Comparison of ENCODE assay signal across 9 cellular contexts in the genomic region with DNA sequence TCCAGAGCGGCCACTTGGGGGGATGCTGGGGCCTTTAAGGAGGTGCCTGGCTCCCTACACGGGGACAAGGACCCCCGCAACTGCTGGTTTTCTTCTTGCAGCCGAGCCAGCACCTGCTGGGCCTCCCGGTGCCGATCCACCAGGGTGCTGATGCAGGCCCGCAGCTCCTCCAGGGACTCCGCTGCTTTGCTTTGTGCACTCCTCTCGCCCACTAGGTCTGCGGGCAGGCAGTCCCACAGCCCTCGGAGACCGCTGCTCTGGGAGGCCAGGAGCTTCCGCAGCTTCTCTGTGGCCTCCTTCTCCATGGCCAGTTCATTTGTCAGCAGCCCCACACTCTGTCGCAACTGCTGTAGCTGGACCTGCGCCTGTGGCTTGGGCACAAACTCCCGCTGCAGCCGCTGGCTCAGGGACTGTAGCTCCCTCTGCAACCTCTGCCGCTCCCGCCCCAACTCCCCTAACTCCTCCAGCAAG. TPM values are rescaled to one million over a fixed set of nuclear protein-coding genes. Genes with fewer than 3 reads are reported as not detected.
DNase-seq lines count a peak whose midpoint lies in the region; ATAC-seq, FAIRE-seq and TF ChIP-seq lines count a peak whose summit lies in the region.
"Had no signal": no experiment of that assay in that cellular context is flagged by ENCODE, and none has a peak within 500 bp of the region (broad histone marks: within the 10 kb centered on the region; RNA-seq: fewer than 3 reads in every experiment).

No MANE protein-coding gene starts in this region.

- H3K9ac ChIP-seq in HUES48 (ENCODE audit: low read depth, low read length) (peak overlapping the region; percentile 53; the same call in 1 of the 2 replicates), K562 (ENCODE audit: insufficient read depth in 1 of 2, low read depth in 2 of 2, low read length in 2 of 2) (peak overlapping the region in 1 of 2 experiments; percentile 32; a peak in 1 of 4 replicates), smooth muscle cell (ENCODE audit: low read depth) (no peak overlapping the region)

- H3K9me3 ChIP-seq in HUES48 (ENCODE audit: control insufficient read depth, insufficient read depth, low read length): no peaks in the 10 kb centered on the region
- H3K9me3 ChIP-seq in K562 (replicated peaks; ENCODE audit: control insufficient read depth, insufficient read depth, low read depth, low read length): no peaks in the 10 kb centered on the region
- no peaks in the 10 kb centered on the region for H3K9me3 ChIP-seq in smooth muscle cell (replicated peaks; ENCODE audit: low read depth)

- H3K79me2 ChIP-seq in K562 (ENCODE audit: control insufficient read depth, insufficient read depth, low read length) (no peaks in the 10 kb centered on the region), smooth muscle cell (ENCODE audit: low read depth) (no peaks in the 10 kb centered on the region)

- in situ Hi-C loops in K562 (cut with MboI): no loop called here

- H3K4me2 ChIP-seq in K562 (ENCODE audit: insufficient read depth, low read length) (no peak overlapping the region), smooth muscle cell (peak overlapping the region; percentile 85)

- H3K36me3 ChIP-seq in HUES48 (ENCODE audit: control insufficient read depth, insufficient read depth, low read length) (no peaks in the 10 kb centered on the region), K562 (ENCODE audit: control insufficient read depth, insufficient read depth, low read length) (no peaks in the 10 kb centered on the region), smooth muscle cell (ENCODE audit: low read depth) (no peaks in the 10 kb centered on the region)

- H3F3A ChIP-seq in smooth muscle cell (ENCODE audit: low read depth): no peaks in the 10 kb centered on the region

- H3K27ac ChIP-seq in HUES48 (ENCODE audit: low read depth, low read length) (no peak overlapping the region), K562 (ENCODE audit: extremely low read depth, low read depth, low read length) (no peak overlapping the region), smooth muscle cell (ENCODE audit: low read depth) (no peak overlapping the region)

- H3K9me1 ChIP-seq in K562 (ENCODE audit: control insufficient read depth, insufficient read depth, low read length): no peaks in the 10 kb centered on the region

- no peak for TF ChIP-seq RAD21 in K562 (CRISPR knock-in tag; conservative IDR thresholded peaks at IDR 0.05 in 1 of 2, IDR thresholded peaks at IDR 0.05 in 1 of 2)

- H2AFZ ChIP-seq in K562 (ENCODE audit: low read depth, low read length) (no peak overlapping the region), smooth muscle cell (ENCODE audit: low read depth) (peak overlapping the region; percentile 97)

- H3K4me3 ChIP-seq in HUES48 (ENCODE audit: low read depth, low read length) (peak overlapping the region; percentile 63), K562 (no peak overlapping the region), smooth muscle cell (peak overlapping the region; percentile 38)

- WGBS in K562 (ENCODE audit: insufficient coverage, low coverage, missing lambda C conversion rate): 59% methylated on average over 17 of the region's 19 CpGs
- 58% methylated on average over 19 of the region's 19 CpGs for WGBS in smooth muscle cell (ENCODE audit: low lambda C conversion rate)

- TF ChIP-seq POLR2A in K562 (conservative IDR thresholded peaks at IDR 0.05): no peak

- peaks cover 13% of the 10 kb centered on the region for H3K4me1 ChIP-seq in HUES48 (ENCODE audit: control insufficient read depth, insufficient read depth, low read length)
- H3K4me1 ChIP-seq in K562 (replicated peaks in 1 of 2; ENCODE audit: control insufficient read depth in 2 of 2, insufficient read depth in 2 of 2, low read length in 2 of 2): peaks cover 5 to 23% of the 10 kb centered on the region in 2 experiments
- peaks cover 6% of the 10 kb centered on the region for H3K4me1 ChIP-seq in smooth muscle cell (ENCODE audit: low read depth)

- no peak for FAIRE-seq in K562 (lab: Jason Lieb, UNC)

- H3K27me3 ChIP-seq in HUES48 (ENCODE audit: control insufficient read depth, insufficient read depth, low read length) (peaks cover 34% of the 10 kb centered on the region), K562 (ENCODE audit: control insufficient read depth in 2 of 2, insufficient read depth in 2 of 2, low read length in 2 of 2) (0 out of 5 replicates have a peak, but pooled peaks cover 0 to 4% of the 10 kb centered on the region in 2 experiments), smooth muscle cell (ENCODE audit: low read depth) (no peaks in the 10 kb centered on the region)

- POLR2A ChIA-PET in K562 (lab: Yijun Ruan, JAX): interaction anchor here (0.7 to 2.7 kb wide), 7 partner anchors 11 to 119 kb away, joined by 3 to 7 read pairs (median 3); a partner anchor contains a TSS

- DNase-seq in K562 (ENCODE audit: extremely low read depth in 1 of 4, low spot score in 3 of 4) (no peak), islet precursor cell (peak; percentile 60), smooth muscle cell (lab: John Stamatoyannopoulos, UW; ENCODE audit: unreplicated experiment) (no peak), NCI-H82 treated with DMSO at 0.1 percent for 48 hours (lab: John Stamatoyannopoulos, UW; ENCODE audit: unreplicated experiment) (no peak)
- DNase-seq in stimulated activated CD4-positive, alpha-beta T cell treated with anti-CD3 and anti-CD28 coated beads, Interleukin-12 subunit alpha, Interleukin-12 subunit beta, amount 100 ng/mL, for 4 hours: no peak

- CTCF ChIA-PET in K562 (lab: Yijun Ruan, JAX; ENCODE audit: low intra/inter-chr PET ratio): no interaction called here

- TF ChIP-seq EP300 in K562 (IDR thresholded peaks at IDR 0.05; ENCODE audit: low read length): no peak

- TF ChIP-seq CTCF in K562 (IDR thresholded peaks at IDR 0.05 in 2 of 3, conservative IDR thresholded peaks at IDR 0.05 in 1 of 3; ENCODE audit: insufficient read depth in 2 of 3, low read depth in 1 of 3, low read length in 3 of 3) (no peak), smooth muscle cell (IDR thresholded peaks at IDR 0.05; ENCODE audit: borderline replicate concordance, insufficient read depth, poor library complexity, severe bottlenecking) (no peak)

- no peaks in the 10 kb centered on the region for H4K20me1 ChIP-seq in K562 (replicated peaks; ENCODE audit: control insufficient read depth, insufficient read depth, low read length)
- no peaks in the 10 kb centered on the region for H4K20me1 ChIP-seq in smooth muscle cell (ENCODE audit: low read depth)

- intact Hi-C loops in K562 (cut with micrococcal nuclease): no loop called here

- BruUV-seq in K562 (replicated peaks; lab: Mats Ljungman, UMichigan): no TSS peak

- ATAC-seq in K562: peak; percentile 22; the same call in 2 of the 3 replicates
- ATAC-seq in GM21717 (IDR thresholded peaks at IDR 0.05; ENCODE audit: unreplicated experiment): no peak
- ATAC-seq in GM19035 (IDR thresholded peaks at IDR 0.05; ENCODE audit: unreplicated experiment): no peak

RNA-seq across cellular contexts. Expression of a gene that starts 13.2 kb away (rescaled TPM):
- total RNA-seq in K562 (2011; cell fraction: chromatin; rRNA removed; ENCODE audit: low replicate concordance): not detected in 2 replicates
- not detected in 2 replicates for total RNA-seq in K562 (2011; cell fraction: nucleolus; rRNA removed)
- not detected in 2 replicates for total RNA-seq in K562 (2011; cell fraction: nucleoplasm; rRNA removed)
- 0.12 and 0.14 TPM in 2 replicates for total RNA-seq in K562 (2014; rRNA removed)
- total RNA-seq in K562 (2014; rRNA removed; fragmentation: Illumina TruSeq; extraction: Trizol): 0.07 TPM in 1 of 2 replicates, not detected in the other
- 0.08 TPM in 1 of 2 replicates, not detected in the other for total RNA-seq in K562 (2015; rRNA removed; fragmentation: Illumina TruSeq; extraction: Trizol)
- total RNA-seq in K562 (2021): 0.07 TPM in 1 of 2 replicates, not detected in the other
- polyA plus RNA-seq in K562 (2011; rRNA removed): not detected in 2 replicates
- polyA plus RNA-seq in K562 (2011; cell fraction: cytosol; rRNA removed): 0.04 TPM in 1 of 2 replicates, not detected in the other
- 0.04 TPM in 1 of 2 replicates, not detected in the other for polyA plus RNA-seq in K562 (2011; cell fraction: nucleus; rRNA removed)
- 0.07 and 0.08 TPM in 2 replicates for polyA plus RNA-seq in K562 (2012)
- polyA plus RNA-seq in K562 (2014; fragmentation: Illumina TruSeq; extraction: Trizol): 0.07 TPM in 1 of 2 replicates, not detected in the other
- not detected for polyA plus RNA-seq in K562 (2014; fragmentation: Nextera tagmentation; extraction: Ambion mirVana)
- 0.07 TPM in 1 of 2 replicates, not detected in the other for polyA plus RNA-seq in K562 (2014; rRNA removed)
- polyA minus RNA-seq in K562 (2011; rRNA and poly(A)+ RNA removed): not detected in 2 replicates
- not detected in 2 replicates for polyA minus RNA-seq in K562 (2011; cell fraction: cytosol; rRNA and poly(A)+ RNA removed)
- polyA minus RNA-seq in K562 (2011; cell fraction: nucleus; rRNA and poly(A)+ RNA removed): not detected in 2 replicates
- total RNA-seq in smooth muscle cell: 1.1 and 1.8 TPM in 2 replicates
- 1.5 and 1.7 TPM in 2 replicates for polyA plus RNA-seq in smooth muscle cell
- polyA plus RNA-seq: neural cell had no signal

RNA-seq across cellular contexts. Expression of a gene that starts 13.6 kb away (rescaled TPM):
- total RNA-seq in K562 (2011; cell fraction: chromatin; rRNA removed; ENCODE audit: low replicate concordance): 64.2 and 113 TPM in 2 replicates
- 40.4 and 44.0 TPM in 2 replicates for total RNA-seq in K562 (2011; cell fraction: nucleolus; rRNA removed)
- total RNA-seq in K562 (2011; cell fraction: nucleoplasm; rRNA removed): 64.8 and 79.1 TPM in 2 replicates
- total RNA-seq in K562 (2014; rRNA removed) (7.9 and 10.4 TPM in 2 replicates), K562 (2014; rRNA removed; fragmentation: Illumina TruSeq; extraction: Trizol) (6.0 and 6.9 TPM in 2 replicates), K562 (2015; rRNA removed; fragmentation: Illumina TruSeq; extraction: Trizol) (7.4 and 7.5 TPM in 2 replicates), K562 (2021) (15.7 and 17.7 TPM in 2 replicates), smooth muscle cell (39.2 and 42.7 TPM in 2 replicates)
- polyA plus RNA-seq in K562 (2011; rRNA removed) (8.5 and 16.5 TPM in 2 replicates), K562 (2014; fragmentation: Illumina TruSeq; extraction: Trizol) (22.6 and 25.6 TPM in 2 replicates), K562 (2014; fragmentation: Nextera tagmentation; extraction: Ambion mirVana) (1 to 10 TPM; 1.1 to 1.5 TPM), K562 (2014; rRNA removed) (14.3 and 16.2 TPM in 2 replicates), smooth muscle cell (57.6 and 62.0 TPM in 2 replicates)
- 14.3 and 15.1 TPM in 2 replicates for polyA plus RNA-seq in K562 (2011; cell fraction: cytosol; rRNA removed)
- polyA plus RNA-seq in K562 (2011; cell fraction: nucleus; rRNA removed): 72.5 and 78.3 TPM in 2 replicates
- polyA plus RNA-seq in K562 (2012): 16.7 and 21.4 TPM in 2 replicates
- 6.3 and 7.1 TPM in 2 replicates for polyA minus RNA-seq in K562 (2011; rRNA and poly(A)+ RNA removed)
- polyA minus RNA-seq in K562 (2011; cell fraction: cytosol; rRNA and poly(A)+ RNA removed): 10.6 and 12.4 TPM in 2 replicates
- polyA minus RNA-seq in K562 (2011; cell fraction: nucleus; rRNA and poly(A)+ RNA removed): 10.9 and 17.9 TPM in 2 replicates

RNA-seq across cellular contexts. Expression of a gene that starts 27.0 kb away (rescaled TPM):
- total RNA-seq in K562 (2011; cell fraction: chromatin; rRNA removed; ENCODE audit: low replicate concordance): 6.2 and 12.7 TPM in 2 replicates
- total RNA-seq in K562 (2011; cell fraction: nucleolus; rRNA removed): 9.2 and 11.2 TPM in 2 replicates
- 8.9 and 9.3 TPM in 2 replicates for total RNA-seq in K562 (2011; cell fraction: nucleoplasm; rRNA removed)
- total RNA-seq in K562 (2014; rRNA removed) (6.8 and 9.9 TPM in 2 replicates), K562 (2014; rRNA removed; fragmentation: Illumina TruSeq; extraction: Trizol) (4.5 and 5.5 TPM in 2 replicates), K562 (2015; rRNA removed; fragmentation: Illumina TruSeq; extraction: Trizol) (4.2 and 5.2 TPM in 2 replicates), K562 (2021) (6.1 and 7.2 TPM in 2 replicates), smooth muscle cell (1.1 and 2.5 TPM in 2 replicates)
- polyA plus RNA-seq in K562 (2011; rRNA removed) (10.0 and 11.4 TPM in 2 replicates), K562 (2014; fragmentation: Illumina TruSeq; extraction: Trizol) (7.6 and 8.3 TPM in 2 replicates), K562 (2014; fragmentation: Nextera tagmentation; extraction: Ambion mirVana) (1 to 10 TPM; 2.1 to 3.1 TPM), K562 (2014; rRNA removed) (7.8 and 10.7 TPM in 2 replicates), smooth muscle cell (6.8 and 7.9 TPM in 2 replicates)
- 12.3 and 14.2 TPM in 2 replicates for polyA plus RNA-seq in K562 (2011; cell fraction: cytosol; rRNA removed)
- 23.3 and 33.1 TPM in 2 replicates for polyA plus RNA-seq in K562 (2011; cell fraction: nucleus; rRNA removed)
- polyA plus RNA-seq in K562 (2012): 7.8 and 14.5 TPM in 2 replicates
- 2.7 and 3.4 TPM in 2 replicates for polyA minus RNA-seq in K562 (2011; rRNA and poly(A)+ RNA removed)
- 2.9 and 5.9 TPM in 2 replicates for polyA minus RNA-seq in K562 (2011; cell fraction: cytosol; rRNA and poly(A)+ RNA removed)
- 2.7 and 3.3 TPM in 2 replicates for polyA minus RNA-seq in K562 (2011; cell fraction: nucleus; rRNA and poly(A)+ RNA removed)

RNA-seq across cellular contexts. Expression of a gene that starts 37.4 kb away (rescaled TPM):
- total RNA-seq in K562 (2011; cell fraction: chromatin; rRNA removed; ENCODE audit: low replicate concordance): 0.25 and 1.3 TPM in 2 replicates
- 0.39 and 0.83 TPM in 2 replicates for total RNA-seq in K562 (2011; cell fraction: nucleolus; rRNA removed)
- 0.59 and 0.99 TPM in 2 replicates for total RNA-seq in K562 (2011; cell fraction: nucleoplasm; rRNA removed)
- total RNA-seq in K562 (2014; rRNA removed) (0.05 TPM in 1 of 2 replicates, not detected in the other), K562 (2014; rRNA removed; fragmentation: Illumina TruSeq; extraction: Trizol) (0.11 and 0.35 TPM in 2 replicates), K562 (2015; rRNA removed; fragmentation: Illumina TruSeq; extraction: Trizol) (0.08 and 0.14 TPM in 2 replicates), K562 (2021) (0.09 and 0.20 TPM in 2 replicates), smooth muscle cell (0.27 and 0.40 TPM in 2 replicates)
- polyA plus RNA-seq in K562 (2011; rRNA removed) (0.14 and 0.26 TPM in 2 replicates), K562 (2014; fragmentation: Illumina TruSeq; extraction: Trizol) (0.06 and 0.09 TPM in 2 replicates), K562 (2014; fragmentation: Nextera tagmentation; extraction: Ambion mirVana) (under 1 TPM; 0.08 TPM), K562 (2014; rRNA removed) (0.01 and 0.65 TPM in 2 replicates), smooth muscle cell (0.14 and 0.45 TPM in 2 replicates)
- 0.04 and 0.09 TPM in 2 replicates for polyA plus RNA-seq in K562 (2011; cell fraction: cytosol; rRNA removed)
- polyA plus RNA-seq in K562 (2011; cell fraction: nucleus; rRNA removed): 0.60 and 0.87 TPM in 2 replicates
- 0.14 and 0.21 TPM in 2 replicates for polyA plus RNA-seq in K562 (2012)
- 0.06 TPM in 1 of 2 replicates, not detected in the other for polyA minus RNA-seq in K562 (2011; rRNA and poly(A)+ RNA removed)
- not detected in 2 replicates for polyA minus RNA-seq in K562 (2011; cell fraction: cytosol; rRNA and poly(A)+ RNA removed)
- polyA minus RNA-seq in K562 (2011; cell fraction: nucleus; rRNA and poly(A)+ RNA removed): 0.13 TPM in 1 of 2 replicates, not detected in the other

RNA-seq across cellular contexts. Expression of a gene that starts 46.1 kb away (rescaled TPM):
- total RNA-seq in K562 (2011; cell fraction: chromatin; rRNA removed; ENCODE audit: low replicate concordance): 12.2 and 19.4 TPM in 2 replicates
- 6.8 and 8.4 TPM in 2 replicates for total RNA-seq in K562 (2011; cell fraction: nucleolus; rRNA removed)
- 14.8 and 21.1 TPM in 2 replicates for total RNA-seq in K562 (2011; cell fraction: nucleoplasm; rRNA removed)
- total RNA-seq in K562 (2014; rRNA removed): 13.2 and 18.8 TPM in 2 replicates
- total RNA-seq in K562 (2014; rRNA removed; fragmentation: Illumina TruSeq; extraction: Trizol): 16.9 and 18.1 TPM in 2 replicates
- 18.5 and 18.6 TPM in 2 replicates for total RNA-seq in K562 (2015; rRNA removed; fragmentation: Illumina TruSeq; extraction: Trizol)
- total RNA-seq in K562 (2021): 18.9 and 21.2 TPM in 2 replicates
- polyA plus RNA-seq in K562 (2011; rRNA removed): 60.0 and 60.3 TPM in 2 replicates
- polyA plus RNA-seq in K562 (2011; cell fraction: cytosol; rRNA removed): 22.5 and 45.5 TPM in 2 replicates
- polyA plus RNA-seq in K562 (2011; cell fraction: nucleus; rRNA removed): 18.3 and 30.9 TPM in 2 replicates
- polyA plus RNA-seq in K562 (2012): 26.1 and 28.8 TPM in 2 replicates
- polyA plus RNA-seq in K562 (2014; fragmentation: Illumina TruSeq; extraction: Trizol): 24.6 and 26.3 TPM in 2 replicates
- 10 to 100 TPM; 42.3 to 52.7 TPM for polyA plus RNA-seq in K562 (2014; fragmentation: Nextera tagmentation; extraction: Ambion mirVana)
- polyA plus RNA-seq in K562 (2014; rRNA removed): 21.7 and 23.4 TPM in 2 replicates
- 18.8 and 21.3 TPM in 2 replicates for polyA minus RNA-seq in K562 (2011; rRNA and poly(A)+ RNA removed)
- polyA minus RNA-seq in K562 (2011; cell fraction: cytosol; rRNA and poly(A)+ RNA removed): 10.7 and 11.7 TPM in 2 replicates
- polyA minus RNA-seq in K562 (2011; cell fraction: nucleus; rRNA and poly(A)+ RNA removed): 5.0 and 6.7 TPM in 2 replicates
- 22.8 and 34.3 TPM in 2 replicates for total RNA-seq in smooth muscle cell
- 23.6 and 28.5 TPM in 2 replicates for polyA plus RNA-seq in smooth muscle cell
